Comparison of ENCODE assay signal across 23 cellular contexts in the genomic region with DNA sequence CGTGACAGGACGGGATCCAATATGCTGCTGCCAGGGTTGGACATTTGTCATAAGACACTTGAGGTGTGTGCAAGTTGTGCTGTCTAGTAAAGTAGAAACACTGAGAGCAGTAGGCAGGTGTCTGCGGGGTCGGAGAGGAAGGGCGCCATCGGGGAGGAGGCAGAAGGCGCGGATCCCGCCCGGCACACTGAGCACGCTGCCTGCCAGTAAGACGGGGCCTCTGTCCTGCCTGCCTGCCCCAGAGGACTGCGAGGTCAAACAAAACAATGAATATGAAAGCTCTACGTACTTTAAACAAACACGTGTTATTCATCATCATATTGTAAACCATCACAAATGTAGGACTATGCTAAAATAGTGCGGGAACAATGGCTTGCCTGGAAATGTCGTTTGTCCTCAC.
DNase-seq lines count a peak whose midpoint lies in the region; ATAC-seq and TF ChIP-seq lines count a peak whose summit lies in the region.
"Had no signal": no experiment of that assay in that cellular context is flagged by ENCODE, and none has a peak within 500 bp of the region (broad histone marks: within the 10 kb centered on the region; RNA-seq: fewer than 3 reads in every experiment).

No MANE protein-coding gene starts in this region.

- TF ChIP-seq POLR2A in IMR-90 (IDR thresholded peaks at IDR 0.05; ENCODE audit: low read depth, low read length) = no peak
- TF ChIP-seq POLR2A in sigmoid colon (IDR thresholded peaks at IDR 0.05) = no peak

- H4K5ac ChIP-seq in IMR-90 (ENCODE audit: low read depth, low read length) = no peak overlapping the region

- no peak for TF ChIP-seq RAD21 in IMR-90 (IDR thresholded peaks at IDR 0.05; ENCODE audit: low read length)

- H2BK5ac ChIP-seq in IMR-90 (ENCODE audit: low read depth, low read length, poor library complexity, severe bottlenecking) (no peak overlapping the region), mesenchymal stem cell (ENCODE audit: low read depth, low read length, poor library complexity, severe bottlenecking) (no peak overlapping the region)

- ATAC-seq in IMR-90 (ENCODE audit: low read depth) (no peak), GM19023 (IDR thresholded peaks at IDR 0.05; ENCODE audit: unreplicated experiment) (no peak)
- ATAC-seq: A549 had no signal

- H3K4ac ChIP-seq in IMR-90 (ENCODE audit: low read depth, low read length) (no peak overlapping the region), mesenchymal stem cell (ENCODE audit: low read depth in 1 of 2, low read length in 2 of 2) (no peak overlapping the region)

- H4K91ac ChIP-seq in IMR-90 (ENCODE audit: insufficient read depth, low read depth, low read length) (no peak overlapping the region), mesenchymal stem cell (ENCODE audit: low read length) (no peak overlapping the region)

- in situ Hi-C loops in IMR-90 (cut with MboI; ENCODE audit: low sequenced_read_pairs) = no loop called here

- H2BK15ac ChIP-seq in IMR-90 (ENCODE audit: low read depth, low read length) = no peak overlapping the region
- H2BK15ac ChIP-seq in mesenchymal stem cell (ENCODE audit: low read depth, poor library complexity, severe bottlenecking) = no peak overlapping the region

- no peaks in the 10 kb centered on the region for H3K4me1 Mint-ChIP-seq in activated T-helper 2 cell treated with anti-CD3 and anti-CD28 coated beads, Interferon-gamma antibody, Interleukin-2, Interleukin-4, amounts not matched to agents 10 μg/mL and 5 μg/mL and 100 μg/mL, durations not matched to agents 14 hours and 24 hours and 36 hours (ENCODE audit: low read depth)

- H4K8ac ChIP-seq in IMR-90 (ENCODE audit: low read depth in 2 of 2, low read length in 2 of 2) (no peak overlapping the region), mesenchymal stem cell (ENCODE audit: low read length) (peak overlapping the region; percentile 62)

- H2AFZ ChIP-seq in IMR-90 (replicated peaks; ENCODE audit: low read length, poor library complexity) (no peak overlapping the region), mesenchymal stem cell (ENCODE audit: low read depth, low read length) (no peak overlapping the region)
- H2AFZ ChIP-seq: GM23248 had no signal

- H3K23ac ChIP-seq in IMR-90 (ENCODE audit: low read depth, low read length) = no peak overlapping the region
- no peak overlapping the region for H3K23ac ChIP-seq in mesenchymal stem cell (ENCODE audit: low read length in 2 of 2)

- no peaks in the 10 kb centered on the region for H4K20me1 ChIP-seq in IMR-90 (ENCODE audit: insufficient read depth, low read length)
- H4K20me1 ChIP-seq: BLaER1 treated with 17β-estradiol and CSF1 and Interleukin-3, amounts not matched to agents 10 nM and 100 nM had no signal

- H3K9ac ChIP-seq in IMR-90 (ENCODE audit: low read depth, low read length) (no peak overlapping the region), mesenchymal stem cell (ENCODE audit: low read length) (no peak overlapping the region)
- H3K9ac ChIP-seq: BLaER1 treated with 17β-estradiol and CSF1 and Interleukin-3, amounts not matched to agents 10 nM and 100 nM; GM23248 had no signal

- H3K36me3 Mint-ChIP-seq in activated T-helper 2 cell treated with anti-CD3 and anti-CD28 coated beads, Interferon-gamma antibody, Interleukin-2, Interleukin-4, amounts not matched to agents 10 μg/mL and 5 μg/mL and 100 μg/mL, durations not matched to agents 14 hours and 24 hours and 36 hours (ENCODE audit: low read depth) = no peaks in the 10 kb centered on the region
- H3K36me3 Mint-ChIP-seq: CD14-positive monocyte had no signal

- dilution Hi-C loops in IMR-90 (cut with HindIII; ENCODE audit: low sequenced_read_pairs, unreplicated experiment) = no loop called here

- TF ChIP-seq CTCF in IMR-90 (conservative IDR thresholded peaks at IDR 0.05; ENCODE audit: low read depth, low read length) (no peak), WERI-Rb-1 (IDR thresholded peaks at IDR 0.05; ENCODE audit: low read depth, low read length) (no peak), sigmoid colon (IDR thresholded peaks at IDR 0.05) (no peak)

- H3K18ac ChIP-seq in IMR-90 (ENCODE audit: low read depth, low read length) (no peak overlapping the region), mesenchymal stem cell (ENCODE audit: low read depth in 1 of 2, low read length in 2 of 2) (no peak overlapping the region)

- H3K79me1 ChIP-seq in IMR-90 (ENCODE audit: low read depth in 1 of 2, low read length in 2 of 2) (no peaks in the 10 kb centered on the region), mesenchymal stem cell (replicated peaks; ENCODE audit: low read length, poor library complexity, severe bottlenecking) (no peaks in the 10 kb centered on the region)

- H2BK12ac ChIP-seq in mesenchymal stem cell (ENCODE audit: low read length in 2 of 2) = no peak overlapping the region

- H2BK20ac ChIP-seq in IMR-90 (ENCODE audit: low read depth, low read length) = no peak overlapping the region

- H3K4me3 Mint-ChIP-seq in activated T-helper 2 cell treated with anti-CD3 and anti-CD28 coated beads, Interferon-gamma antibody, Interleukin-2, Interleukin-4, amounts not matched to agents 10 μg/mL and 5 μg/mL and 100 μg/mL, durations not matched to agents 14 hours and 24 hours and 36 hours (ENCODE audit: low read depth) = no peak overlapping the region
- H3K4me3 Mint-ChIP-seq: CD14-positive monocyte; CD4-positive, alpha-beta T cell; CD8-positive, alpha-beta memory T cell had no signal

- BruUV-seq in IMR-90 (replicated peaks; lab: Mats Ljungman, UMichigan) = no TSS peak

- no peak for TF ChIP-seq EP300 in sigmoid colon (IDR thresholded peaks at IDR 0.05)

- POLR2A ChIA-PET in IMR-90 (lab: Charles Lee; ENCODE audit: unreplicated experiment) = interaction anchor here (0.5 kb wide), 1 partner anchor 765 kb away, joined by 3 read pairs; no protein-coding TSS in a partner anchor

- CTCF ChIA-PET in IMR-90 (lab: Yijun Ruan, JAX) = no interaction called here

- H3K4me1 ChIP-seq in IMR-90 (ENCODE audit: control insufficient read depth, insufficient read depth, low read length) = no peaks in the 10 kb centered on the region
- no peaks in the 10 kb centered on the region for H3K4me1 ChIP-seq in mesenchymal stem cell (ENCODE audit: control insufficient read depth, insufficient read depth, low read depth, low read length)
- H3K4me1 ChIP-seq in sigmoid colon = no peaks in the 10 kb centered on the region
- H3K4me1 ChIP-seq: A549, BE2C had no signal

- no peaks in the 10 kb centered on the region for H3K9me1 ChIP-seq in IMR-90 (ENCODE audit: insufficient read depth, low read length)

- H3K36me3 ChIP-seq in IMR-90 (ENCODE audit: control insufficient read depth, insufficient read depth, low read length) (no peaks in the 10 kb centered on the region), WERI-Rb-1 (no peaks in the 10 kb centered on the region), mesenchymal stem cell (ENCODE audit: control insufficient read depth in 1 of 2, insufficient read depth in 2 of 2, low read depth in 1 of 2, low read length in 2 of 2) (no peaks in the 10 kb centered on the region), sigmoid colon (no peaks in the 10 kb centered on the region)
- H3K36me3 ChIP-seq: BE2C; BLaER1 treated with 17β-estradiol and CSF1 and Interleukin-3, amounts not matched to agents 10 nM and 100 nM had no signal

- no peak overlapping the region for H3K56ac ChIP-seq in IMR-90 (ENCODE audit: extremely low read depth, insufficient read depth, low read length)

- H3K27me3 ChIP-seq in IMR-90 (ENCODE audit: control insufficient read depth, insufficient read depth, low read length) (no peaks in the 10 kb centered on the region), WERI-Rb-1 (ENCODE audit: insufficient read depth, low read depth, severe bottlenecking) (no peaks in the 10 kb centered on the region), mesenchymal stem cell (ENCODE audit: control insufficient read depth in 1 of 2, insufficient read depth in 1 of 2, low read length in 2 of 2) (no peaks in the 10 kb centered on the region), sigmoid colon (peaks cover 0 to 31% (median 0%) of the 10 kb centered on the region in 3 donors)

- intact Hi-C loops in IMR-90 (cut with micrococcal nuclease) = no loop called here
- intact Hi-C loops in sigmoid colon (cut with DNase I) = no loop called here
- intact Hi-C loops in activated T-helper 2 cell treated with anti-CD3 and anti-CD28 coated beads, Interferon-gamma antibody, Interleukin-2, Interleukin-4, amounts not matched to agents 10 μg/mL and 5 μg/mL and 100 μg/mL, durations not matched to agents 14 hours and 24 hours and 36 hours (cut with micrococcal nuclease) = no loop called here

- H3K4me2 ChIP-seq in IMR-90 (ENCODE audit: low read depth, low read length) = no peak overlapping the region
- no peak overlapping the region for H3K4me2 ChIP-seq in mesenchymal stem cell (ENCODE audit: low read length, poor library complexity, severe bottlenecking)
- H3K4me2 ChIP-seq: A549 had no signal

- DNase-seq in IMR-90 = no peak
- DNase-seq in WERI-Rb-1 = peak; percentile 3
- no peak for DNase-seq in mesenchymal stem cell
- peak; percentile 39 for DNase-seq in sigmoid colon
- DNase-seq in activated T-helper 2 cell treated with anti-CD3 and anti-CD28 coated beads, Interferon-gamma antibody, Interleukin-2, Interleukin-4, amounts not matched to agents 10 μg/mL and 5 μg/mL and 100 μg/mL, durations not matched to agents 14 hours and 24 hours and 36 hours (ENCODE audit: low spot score) = no peak
- DNase-seq in GM03348 (ENCODE audit: low spot score) = no peak
- DNase-seq: 8988T; ACHN; AML-193; BE2C; CD4-positive, alpha-beta T cell; CD8-positive, alpha-beta memory T cell; DMS 273 treated with DMSO at 0.1 percent for 48 hours; DMS79; EL; GDM1; GM23248; H7; HCEC 1CT had no signal

- H3K4me3 ChIP-seq in IMR-90 (ENCODE audit: insufficient read depth, low read depth, low read length) (no peak overlapping the region), WERI-Rb-1 (ENCODE audit: low read depth, low read length) (no peak overlapping the region), mesenchymal stem cell (ENCODE audit: insufficient read depth in 1 of 2, low read depth in 1 of 2, low read length in 2 of 2) (no peak overlapping the region), sigmoid colon (no peak overlapping the region)
- H3K4me3 ChIP-seq: A549; BLaER1 treated with 17β-estradiol and CSF1 and Interleukin-3, amounts not matched to agents 10 nM and 100 nM; GM23248 had no signal

- H3K9me3 Mint-ChIP-seq in activated T-helper 2 cell treated with anti-CD3 and anti-CD28 coated beads, Interferon-gamma antibody, Interleukin-2, Interleukin-4, amounts not matched to agents 10 μg/mL and 5 μg/mL and 100 μg/mL, durations not matched to agents 14 hours and 24 hours and 36 hours = peaks cover 8% of the 10 kb centered on the region

- no peak overlapping the region for H2BK120ac ChIP-seq in IMR-90 (ENCODE audit: low read depth, low read length)
- H2BK120ac ChIP-seq in mesenchymal stem cell (ENCODE audit: low read depth, low read length) = no peak overlapping the region

- H3K14ac ChIP-seq in IMR-90 (replicated peaks; ENCODE audit: low read depth, low read length) = no peak overlapping the region
- H3K14ac ChIP-seq in mesenchymal stem cell (ENCODE audit: low read length in 2 of 2) = no peak overlapping the region

- no peaks in the 10 kb centered on the region for H3K27me3 Mint-ChIP-seq in activated T-helper 2 cell treated with anti-CD3 and anti-CD28 coated beads, Interferon-gamma antibody, Interleukin-2, Interleukin-4, amounts not matched to agents 10 μg/mL and 5 μg/mL and 100 μg/mL, durations not matched to agents 14 hours and 24 hours and 36 hours (ENCODE audit: low read depth)

- H2AK5ac ChIP-seq in IMR-90 (ENCODE audit: low read depth, low read length) (no peak overlapping the region), mesenchymal stem cell (ENCODE audit: low read length, severe bottlenecking) (no peak overlapping the region)

- peak overlapping the region; percentile 42 for H2AK9ac ChIP-seq in IMR-90 (replicated peaks; ENCODE audit: low read depth, low read length, poor library complexity)

- H3K9me3 ChIP-seq in IMR-90 (ENCODE audit: control insufficient read depth, insufficient read depth, low read length) (peaks cover 47% of the 10 kb centered on the region), WERI-Rb-1 (ENCODE audit: severe bottlenecking) (peaks cover 4% of the 10 kb centered on the region), mesenchymal stem cell (ENCODE audit: control insufficient read depth, low read length) (no peaks in the 10 kb centered on the region), sigmoid colon (peaks cover 0 to 4% (median 0%) of the 10 kb centered on the region in 4 donors)
- H3K9me3 ChIP-seq: A549, BE2C had no signal

- WGBS in IMR-90 (ENCODE audit: extremely low coverage in 2 of 2, insufficient read length in 1 of 2), 2 experiments = 67% methylated on average over 12 of the region's 17 CpGs; no CpG with 5 or more reads in 1 of the 2 experiments
- WGBS in mesenchymal stem cell = 93% methylated on average over 17 of the region's 17 CpGs
- WGBS in sigmoid colon, 2 donors = 79 to 89% methylated on average over 17 of the region's 17 CpGs

- H3K27ac ChIP-seq in IMR-90 (ENCODE audit: insufficient read depth, low read length) = no peak overlapping the region
- H3K27ac ChIP-seq in WERI-Rb-1 = no peak overlapping the region
- no peak overlapping the region for H3K27ac ChIP-seq in mesenchymal stem cell (ENCODE audit: low read length, poor library complexity, severe bottlenecking)
- no peak overlapping the region for H3K27ac ChIP-seq in sigmoid colon
- H3K27ac ChIP-seq: A549, GM23248 had no signal

- H3K27ac Mint-ChIP-seq in activated T-helper 2 cell treated with anti-CD3 and anti-CD28 coated beads, Interferon-gamma antibody, Interleukin-2, Interleukin-4, amounts not matched to agents 10 μg/mL and 5 μg/mL and 100 μg/mL, durations not matched to agents 14 hours and 24 hours and 36 hours = no peak overlapping the region
- H3K27ac Mint-ChIP-seq: CD14-positive monocyte; CD4-positive, alpha-beta T cell had no signal

Comparison
In these comparisons a context has a peak if more than half of its experiments do, and no peak if none do; other contexts are left out.
1. DNase-seq: peak in WERI-Rb-1 (single experiment) and sigmoid colon (single experiment); none in IMR-90 (single experiment), mesenchymal stem cell (single experiment), activated T-helper 2 cell treated with anti-CD3 and anti-CD28 coated beads, Interferon-gamma antibody, Interleukin-2, Interleukin-4, amounts not matched to agents 10 μg/mL and 5 μg/mL and 100 μg/mL, durations not matched to agents 14 hours and 24 hours and 36 hours (single experiment) and GM03348 (single experiment).